Comparison of ENCODE assay signal across 12 cellular contexts in genomic region chr15:70451861-70452653, GRCh38.
A peak's percentile ranks its signal among the peaks of the same experiment; 100 is the strongest.
DNase-seq lines count a peak whose midpoint lies in the region; ATAC-seq and TF ChIP-seq lines count a peak whose summit lies in the region.
"Had no signal": no experiment of that assay in that cellular context is flagged by ENCODE, and none has a peak within 500 bp of the region (broad histone marks: within the 10 kb centered on the region; RNA-seq: fewer than 3 reads in every experiment).

No MANE protein-coding gene starts in this region.

- H3K36me3 ChIP-seq in lung (ENCODE audit: control insufficient read depth in 2 of 2, insufficient read depth in 2 of 2, low read length in 2 of 2) = no peaks in the 10 kb centered on the region
- H3K36me3 ChIP-seq: heart left ventricle, SJSA1 had no signal

- peaks cover 2% of the 10 kb centered on the region for H3K36me3 Mint-ChIP-seq in activated T-helper 1 cell treated with anti-CD3 and anti-CD28 coated beads, Interleukin-12 subunit alpha, Interleukin-12 subunit beta, Interleukin-2, Interleukin-4 antibody, amounts not matched to agents 30 ng/mL and 10 ng/mL and 1 ng/mL, durations not matched to agents 14 hours and 24 hours and 36 hours (ENCODE audit: low read depth)
- H3K36me3 Mint-ChIP-seq: CD8-positive, alpha-beta memory T cell; natural killer cell had no signal

- H3K27me3 Mint-ChIP-seq in activated T-helper 1 cell treated with anti-CD3 and anti-CD28 coated beads, Interleukin-12 subunit alpha, Interleukin-12 subunit beta, Interleukin-2, Interleukin-4 antibody, amounts not matched to agents 30 ng/mL and 10 ng/mL and 1 ng/mL, durations not matched to agents 14 hours and 24 hours and 36 hours (ENCODE audit: insufficient read depth) = peaks cover 56% of the 10 kb centered on the region

- no peak for TF ChIP-seq CTCF in lung (IDR thresholded peaks at IDR 0.05; ENCODE audit: control extremely low read depth, extremely low read depth)

- H3K4me3 Mint-ChIP-seq in activated T-helper 1 cell treated with anti-CD3 and anti-CD28 coated beads, Interleukin-12 subunit alpha, Interleukin-12 subunit beta, Interleukin-2, Interleukin-4 antibody, amounts not matched to agents 30 ng/mL and 10 ng/mL and 1 ng/mL, durations not matched to agents 14 hours and 24 hours and 36 hours = no peak overlapping the region
- H3K4me3 Mint-ChIP-seq: CD8-positive, alpha-beta memory T cell; natural killer cell had no signal

- DNase-seq in COLO668 (lab: John Stamatoyannopoulos, UW; ENCODE audit: unreplicated experiment) (peak; percentile 87), NCI-H510A (lab: John Stamatoyannopoulos, UW) (peak; percentile 69), lung (ENCODE audit: low spot score) (peak; percentile 44), H4 (ENCODE audit: low spot score) (no peak), occipital lobe (lab: John Stamatoyannopoulos, UW) (no peak)
- DNase-seq in activated T-helper 1 cell treated with anti-CD3 and anti-CD28 coated beads, Interleukin-12 subunit alpha, Interleukin-12 subunit beta, Interleukin-2, Interleukin-4 antibody, amounts not matched to agents 30 ng/mL and 10 ng/mL and 1 ng/mL, durations not matched to agents 14 hours and 24 hours and 36 hours (ENCODE audit: low spot score) = peak; percentile 27
- DNase-seq: heart left ventricle, natural killer cell had no signal

- H3K27ac Mint-ChIP-seq in activated T-helper 1 cell treated with anti-CD3 and anti-CD28 coated beads, Interleukin-12 subunit alpha, Interleukin-12 subunit beta, Interleukin-2, Interleukin-4 antibody, amounts not matched to agents 30 ng/mL and 10 ng/mL and 1 ng/mL, durations not matched to agents 14 hours and 24 hours and 36 hours = no peak overlapping the region
- H3K27ac Mint-ChIP-seq: CD8-positive, alpha-beta memory T cell; natural killer cell had no signal

- no peak overlapping the region for H3K4me3 ChIP-seq in lung
- H3K4me3 ChIP-seq: heart left ventricle, SJSA1 had no signal

- no peaks in the 10 kb centered on the region for H3K9me3 Mint-ChIP-seq in activated T-helper 1 cell treated with anti-CD3 and anti-CD28 coated beads, Interleukin-12 subunit alpha, Interleukin-12 subunit beta, Interleukin-2, Interleukin-4 antibody, amounts not matched to agents 30 ng/mL and 10 ng/mL and 1 ng/mL, durations not matched to agents 14 hours and 24 hours and 36 hours
- H3K9me3 Mint-ChIP-seq: CD8-positive, alpha-beta memory T cell; natural killer cell had no signal

- intact Hi-C loops in activated T-helper 1 cell treated with anti-CD3 and anti-CD28 coated beads, Interleukin-12 subunit alpha, Interleukin-12 subunit beta, Interleukin-2, Interleukin-4 antibody, amounts not matched to agents 30 ng/mL and 10 ng/mL and 1 ng/mL, durations not matched to agents 14 hours and 24 hours and 36 hours (cut with micrococcal nuclease) = no loop called here

- no peaks in the 10 kb centered on the region for H3K9me3 ChIP-seq in lung (ENCODE audit: control insufficient read depth in 2 of 2, insufficient read depth in 1 of 2, low read length in 1 of 2)
- H3K9me3 ChIP-seq: heart left ventricle, SJSA1 had no signal

- peak; percentile 58 for ATAC-seq in lung (ENCODE audit: insufficient read depth, low FRiP score)
- ATAC-seq in GM21423 (IDR thresholded peaks at IDR 0.05; ENCODE audit: unreplicated experiment) = no peak
- no peak for ATAC-seq in GM21737 (IDR thresholded peaks at IDR 0.05; ENCODE audit: unreplicated experiment)
- ATAC-seq: heart left ventricle, natural killer cell had no signal

- peaks cover 46% of the 10 kb centered on the region for H3K4me1 Mint-ChIP-seq in activated T-helper 1 cell treated with anti-CD3 and anti-CD28 coated beads, Interleukin-12 subunit alpha, Interleukin-12 subunit beta, Interleukin-2, Interleukin-4 antibody, amounts not matched to agents 30 ng/mL and 10 ng/mL and 1 ng/mL, durations not matched to agents 14 hours and 24 hours and 36 hours (ENCODE audit: low read depth)

- WGBS in lung, 2 donors = 65 to 68% methylated on average over 25 of the region's 25 CpGs

- peaks cover 0 to 4% of the 10 kb centered on the region in 2 donors for H3K4me1 ChIP-seq in lung (ENCODE audit: control insufficient read depth in 2 of 2, insufficient read depth in 2 of 2, low read length in 2 of 2)
- H3K4me1 ChIP-seq: SJSA1 had no signal

- H3K27me3 ChIP-seq in lung (ENCODE audit: control insufficient read depth, insufficient read depth) = no peaks in the 10 kb centered on the region
- H3K27me3 ChIP-seq: SJSA1 had no signal

- no peak overlapping the region for H3K27ac ChIP-seq in lung (ENCODE audit: low read depth in 1 of 2, low read length in 1 of 2)
- H3K27ac ChIP-seq: heart left ventricle, SJSA1 had no signal

Comparison
In these comparisons a context has a peak if more than half of its experiments do, and no peak if none do; other contexts are left out.
1. DNase-seq: peak in COLO668 (single experiment), NCI-H510A (single experiment), activated T-helper 1 cell treated with anti-CD3 and anti-CD28 coated beads, Interleukin-12 subunit alpha, Interleukin-12 subunit beta, Interleukin-2, Interleukin-4 antibody, amounts not matched to agents 30 ng/mL and 10 ng/mL and 1 ng/mL, durations not matched to agents 14 hours and 24 hours and 36 hours (single experiment) and lung (single experiment); none in H4 (single experiment) and occipital lobe (single experiment).